ENCODE assay signal across 20 cellular contexts in the genomic region with DNA sequence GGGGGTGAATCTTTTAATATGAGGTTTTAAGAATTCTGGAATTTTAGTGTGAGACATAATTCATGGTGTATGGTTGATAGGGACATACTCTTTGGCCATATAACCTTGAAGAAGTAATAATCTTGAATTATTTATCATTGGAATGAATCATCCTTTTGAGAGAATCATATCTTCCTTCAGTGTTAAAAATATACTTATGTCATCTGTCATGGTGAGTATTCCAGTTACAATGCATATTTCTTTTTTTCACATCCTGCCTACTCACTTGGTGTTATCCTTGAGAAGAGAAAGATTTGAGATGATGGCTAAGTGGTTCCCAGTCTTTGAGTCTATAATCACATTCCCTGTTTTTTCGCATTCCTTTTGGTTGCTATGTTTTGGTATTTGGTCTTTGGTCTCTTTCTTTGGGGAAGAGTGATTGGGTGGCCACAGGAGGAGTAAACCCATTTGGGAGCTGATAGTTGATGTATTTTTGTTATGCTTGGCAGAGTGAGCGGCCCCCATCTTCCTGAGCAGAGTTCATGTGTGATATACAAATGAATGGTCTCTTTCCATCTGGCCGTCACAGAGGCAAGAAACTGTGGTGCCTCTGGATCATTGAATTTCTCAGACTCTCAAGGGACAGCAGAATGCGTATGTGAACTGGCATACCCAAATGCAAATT. TPM values are rescaled to one million over a fixed set of nuclear protein-coding genes. Genes with fewer than 3 reads are reported as not detected.
DNase-seq lines count a peak whose midpoint lies in the region; ATAC-seq and TF ChIP-seq lines count a peak whose summit lies in the region.
"Had no signal": no experiment of that assay in that cellular context is flagged by ENCODE, and none has a peak within 500 bp of the region (broad histone marks: within the 10 kb centered on the region; RNA-seq: fewer than 3 reads in every experiment).

No MANE protein-coding gene starts in this region.

- no peak overlapping the region for H3K4me3 Mint-ChIP-seq in osteocyte (ENCODE audit: unreplicated experiment)
- H3K4me3 Mint-ChIP-seq: activated CD4-positive, alpha-beta memory T cell treated with anti-CD3 and anti-CD28 coated beads, Interleukin-2, amount 10 ng/mL, durations not matched to agents 7 days and 5 days; CD4-positive, alpha-beta memory T cell; central memory CD8-positive, alpha-beta T cell; immature natural killer cell; naive B cell had no signal

- H3K27ac Mint-ChIP-seq in osteocyte (ENCODE audit: unreplicated experiment): peak overlapping the region; percentile 92
- H3K27ac Mint-ChIP-seq: activated CD4-positive, alpha-beta memory T cell treated with anti-CD3 and anti-CD28 coated beads, Interleukin-2, amount 10 ng/mL, durations not matched to agents 7 days and 5 days; CD4-positive, alpha-beta memory T cell; immature natural killer cell; naive B cell had no signal

- ATAC-seq in SK-N-SH treated with all-trans-retinoic acid at 6 μM for 48 hours: peak; percentile 64
- no peak for ATAC-seq in HG03108 (IDR thresholded peaks at IDR 0.05; ENCODE audit: unreplicated experiment)

- TF ChIP-seq CTCF in fibroblast of villous mesenchyme (IDR thresholded peaks at IDR 0.05; ENCODE audit: insufficient read depth, low read depth, low read length) (no peak), osteocyte (IDR thresholded peaks at IDR 0.05) (no peak)

- H3K9me3 Mint-ChIP-seq in osteocyte (ENCODE audit: unreplicated experiment): no peaks in the 10 kb centered on the region
- H3K9me3 Mint-ChIP-seq: activated CD4-positive, alpha-beta memory T cell treated with anti-CD3 and anti-CD28 coated beads, Interleukin-2, amount 10 ng/mL, durations not matched to agents 7 days and 5 days; CD4-positive, alpha-beta memory T cell; central memory CD8-positive, alpha-beta T cell; immature natural killer cell; naive B cell had no signal

- no peaks in the 10 kb centered on the region for H3K27me3 Mint-ChIP-seq in osteocyte (ENCODE audit: unreplicated experiment)

- peaks cover 3% of the 10 kb centered on the region for H3K36me3 Mint-ChIP-seq in osteocyte (ENCODE audit: unreplicated experiment)
- H3K36me3 Mint-ChIP-seq: CD4-positive, alpha-beta memory T cell; immature natural killer cell; naive B cell had no signal

- DNase-seq in EL: peak; percentile 76
- peak; percentile 55 for DNase-seq in fibroblast of villous mesenchyme (ENCODE audit: low read depth)
- peak; percentile 36 for DNase-seq in osteocyte (ENCODE audit: extremely low spot score, unreplicated experiment)
- DNase-seq in UCSD-AML1 (lab: John Stamatoyannopoulos, UW; ENCODE audit: unreplicated experiment): no peak
- DNase-seq in NCI-H1930 (lab: John Stamatoyannopoulos, UW): no peak
- DNase-seq in NCI-H1436 (lab: John Stamatoyannopoulos, UW): no peak
- DNase-seq: activated CD4-positive, alpha-beta memory T cell treated with anti-CD3 and anti-CD28 coated beads, Interleukin-2, amount 10 ng/mL, durations not matched to agents 7 days and 5 days; activated gamma-delta T cell treated with Interleukin-2 at 50 U/mL for 16 hours; CD4-positive, alpha-beta memory T cell; GDM1; immature natural killer cell; naive B cell; NCI-H510A treated with DMSO at 0.1 percent for 48 hours; RPMI8226; stomach; T1000 had no signal

- peaks cover 82% of the 10 kb centered on the region for H3K4me1 Mint-ChIP-seq in osteocyte (ENCODE audit: unreplicated experiment)
- H3K4me1 Mint-ChIP-seq: CD4-positive, alpha-beta memory T cell; central memory CD8-positive, alpha-beta T cell; immature natural killer cell; naive B cell had no signal

- H3K4me3 ChIP-seq in fibroblast of villous mesenchyme (ENCODE audit: low read depth, low read length): no peak overlapping the region
- H3K4me3 ChIP-seq: esophagus muscularis mucosa, stomach had no signal

TF ChIP-seq in SK-N-SH treated with all-trans-retinoic acid at 6 μM for 48 hours, 23 proteins besides CTCF, POLR2A, EP300 and RAD21 (continues in another document):
- TF ChIP-seq SNAI2 (CRISPR knock-in tag; IDR thresholded peaks at IDR 0.05) (0 out of 2 replicates have a peak, but pooled peaks have one; percentile 63), ZC3H10 (CRISPR knock-in tag; IDR thresholded peaks at IDR 0.05) (no peak; the same call in 1 of the 2 replicates), TSHZ2 (CRISPR knock-in tag; IDR thresholded peaks at IDR 0.05) (0 out of 2 replicates have a peak, but pooled peaks have one; percentile 30), OSR1 (CRISPR knock-in tag; IDR thresholded peaks at IDR 0.05) (no peak), ZFP30 (CRISPR knock-in tag; IDR thresholded peaks at IDR 0.05) (no peak), ZNF565 (CRISPR knock-in tag; conservative IDR thresholded peaks at IDR 0.05; ENCODE audit: low read depth) (no peak), ESRRG (CRISPR knock-in tag; IDR thresholded peaks at IDR 0.05) (no peak), PPARA (CRISPR knock-in tag; IDR thresholded peaks at IDR 0.05; ENCODE audit: borderline replicate concordance) (no peak), TCF4 (CRISPR knock-in tag; IDR thresholded peaks at IDR 0.05; ENCODE audit: borderline replicate concordance) (no peak), ARNTL (CRISPR knock-in tag; IDR thresholded peaks at IDR 0.05; ENCODE audit: borderline replicate concordance, low read depth) (no peak), GLIS3 (CRISPR knock-in tag; IDR thresholded peaks at IDR 0.05) (peak; percentile 72; the same call in 1 of the 2 replicates)
- TF ChIP-seq, protein P1, sequence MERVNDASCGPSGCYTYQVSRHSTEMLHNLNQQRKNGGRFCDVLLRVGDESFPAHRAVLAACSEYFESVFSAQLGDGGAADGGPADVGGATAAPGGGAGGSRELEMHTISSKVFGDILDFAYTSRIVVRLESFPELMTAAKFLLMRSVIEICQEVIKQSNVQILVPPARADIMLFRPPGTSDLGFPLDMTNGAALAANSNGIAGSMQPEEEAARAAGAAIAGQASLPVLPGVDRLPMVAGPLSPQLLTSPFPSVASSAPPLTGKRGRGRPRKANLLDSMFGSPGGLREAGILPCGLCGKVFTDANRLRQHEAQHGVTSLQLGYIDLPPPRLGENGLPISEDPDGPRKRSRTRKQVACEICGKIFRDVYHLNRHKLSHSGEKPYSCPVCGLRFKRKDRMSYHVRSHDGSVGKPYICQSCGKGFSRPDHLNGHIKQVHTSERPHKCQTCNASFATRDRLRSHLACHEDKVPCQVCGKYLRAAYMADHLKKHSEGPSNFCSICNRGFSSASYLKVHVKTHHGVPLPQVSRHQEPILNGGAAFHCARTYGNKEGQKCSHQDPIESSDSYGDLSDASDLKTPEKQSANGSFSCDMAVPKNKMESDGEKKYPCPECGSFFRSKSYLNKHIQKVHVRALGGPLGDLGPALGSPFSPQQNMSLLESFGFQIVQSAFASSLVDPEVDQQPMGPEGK (CRISPR knock-in tag; IDR thresholded peaks at IDR 0.05; ENCODE audit: borderline replicate concordance): 0 out of 2 replicates have a peak, but pooled peaks have one; percentile 69
- TF ChIP-seq, protein P2, sequence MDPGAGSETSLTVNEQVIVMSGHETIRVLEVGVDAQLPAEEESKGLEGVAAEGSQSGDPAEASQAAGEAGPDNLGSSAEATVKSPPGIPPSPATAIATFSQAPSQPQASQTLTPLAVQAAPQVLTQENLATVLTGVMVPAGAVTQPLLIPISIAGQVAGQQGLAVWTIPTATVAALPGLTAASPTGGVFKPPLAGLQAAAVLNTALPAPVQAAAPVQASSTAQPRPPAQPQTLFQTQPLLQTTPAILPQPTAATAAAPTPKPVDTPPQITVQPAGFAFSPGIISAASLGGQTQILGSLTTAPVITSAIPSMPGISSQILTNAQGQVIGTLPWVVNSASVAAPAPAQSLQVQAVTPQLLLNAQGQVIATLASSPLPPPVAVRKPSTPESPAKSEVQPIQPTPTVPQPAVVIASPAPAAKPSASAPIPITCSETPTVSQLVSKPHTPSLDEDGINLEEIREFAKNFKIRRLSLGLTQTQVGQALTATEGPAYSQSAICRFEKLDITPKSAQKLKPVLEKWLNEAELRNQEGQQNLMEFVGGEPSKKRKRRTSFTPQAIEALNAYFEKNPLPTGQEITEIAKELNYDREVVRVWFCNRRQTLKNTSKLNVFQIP (CRISPR knock-in tag; IDR thresholded peaks at IDR 0.05; ENCODE audit: borderline replicate concordance, low read depth): peak; percentile 93
- TF ChIP-seq, protein P3, sequence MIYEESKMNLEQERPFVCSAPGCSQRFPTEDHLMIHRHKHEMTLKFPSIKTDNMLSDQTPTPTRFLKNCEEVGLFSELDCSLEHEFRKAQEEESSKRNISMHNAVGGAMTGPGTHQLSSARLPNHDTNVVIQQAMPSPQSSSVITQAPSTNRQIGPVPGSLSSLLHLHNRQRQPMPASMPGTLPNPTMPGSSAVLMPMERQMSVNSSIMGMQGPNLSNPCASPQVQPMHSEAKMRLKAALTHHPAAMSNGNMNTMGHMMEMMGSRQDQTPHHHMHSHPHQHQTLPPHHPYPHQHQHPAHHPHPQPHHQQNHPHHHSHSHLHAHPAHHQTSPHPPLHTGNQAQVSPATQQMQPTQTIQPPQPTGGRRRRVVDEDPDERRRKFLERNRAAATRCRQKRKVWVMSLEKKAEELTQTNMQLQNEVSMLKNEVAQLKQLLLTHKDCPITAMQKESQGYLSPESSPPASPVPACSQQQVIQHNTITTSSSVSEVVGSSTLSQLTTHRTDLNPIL (CRISPR knock-in tag; IDR thresholded peaks at IDR 0.05; ENCODE audit: low read depth): peak; percentile 76; the same call in 1 of the 2 replicates

RNA-seq across cellular contexts. Expression of gene ASAP2, which starts 21.6 kb away (rescaled TPM):
- total RNA-seq in fibroblast of villous mesenchyme (39.0 and 66.5 TPM in 2 replicates), osteocyte (91.0 and 94.7 TPM in 2 replicates)
- total RNA-seq: CD4-positive, alpha-beta memory T cell had no signal

Comparison
In these comparisons a context has a peak if more than half of its experiments do, and no peak if none do; other contexts are left out.
1. DNase-seq: peak in EL (single experiment), fibroblast of villous mesenchyme (single experiment) and osteocyte (single experiment); none in UCSD-AML1 (single experiment), NCI-H1930 (0 of 2) and NCI-H1436 (single experiment).